Comparison of ENCODE assay signal across 1 cellular context in genomic region chr12:121781751-121782615, GRCh38.
A peak's percentile ranks its signal among the peaks of the same experiment; 100 is the strongest.
TF ChIP-seq lines count a peak whose summit lies in the region.

No MANE protein-coding gene starts in this region.

TF ChIP-seq in GM12878, 131 proteins besides CTCF, POLR2A, EP300 and RAD21 (continued from another document and continues in another):
- TF ChIP-seq MAX (IDR thresholded peaks at IDR 0.05; ENCODE audit: low read depth, low read length) (no peak), ESRRA (IDR thresholded peaks at IDR 0.05; ENCODE audit: low read length) (no peak; the same call in 1 of the 2 replicates), BHLHE40 (IDR thresholded peaks at IDR 0.05; ENCODE audit: borderline replicate concordance in 1 of 2, low read depth in 2 of 2, low read length in 1 of 2) (peak; percentile 55 to 71; a peak in 3 of 4 replicates), BCL3 (IDR thresholded peaks at IDR 0.05; ENCODE audit: borderline replicate concordance, insufficient read depth, low read depth, low read length, poor library complexity, severe bottlenecking) (peak; percentile 60), NR2C2 (IDR thresholded peaks at IDR 0.05; ENCODE audit: borderline replicate concordance, control insufficient read depth, insufficient read length, low read depth) (no peak), ATF7 (IDR thresholded peaks at IDR 0.05; ENCODE audit: low read depth) (no peak), NKRF (conservative IDR thresholded peaks at IDR 0.05) (no peak), NFYA (IDR thresholded peaks at IDR 0.05; ENCODE audit: borderline replicate concordance, low read depth, low read length) (no peak), SMAD1 (IDR thresholded peaks at IDR 0.05; ENCODE audit: low read depth, partially characterized antibody) (no peak), SIX5 (IDR thresholded peaks at IDR 0.05; ENCODE audit: low read depth, low read length, severe bottlenecking) (peak; percentile 18), IRF4 (IDR thresholded peaks at IDR 0.05; ENCODE audit: low read depth, low read length) (no peak), RUNX3 (IDR thresholded peaks at IDR 0.05; ENCODE audit: low read length) (peak; percentile 70), TCF3 (IDR thresholded peaks at IDR 0.05; ENCODE audit: borderline replicate concordance, insufficient read depth, low read depth, low read length) (peak; percentile 89; the same call in 1 of the 2 replicates), SUZ12 (IDR thresholded peaks at IDR 0.05; ENCODE audit: unreplicated experiment) (no peak), ZZZ3 (IDR thresholded peaks at IDR 0.05; ENCODE audit: control insufficient read depth, insufficient read length, low read depth) (no peak), IKZF2 (IDR thresholded peaks at IDR 0.05) (peak; percentile 62 to 74; a peak in 3 of 4 replicates), ZNF592 (IDR thresholded peaks at IDR 0.05) (no peak), TAF1 (IDR thresholded peaks at IDR 0.05; ENCODE audit: borderline replicate concordance, low read depth, low read length) (no peak), USF2 (IDR thresholded peaks at IDR 0.05; ENCODE audit: borderline replicate concordance, low read depth, low read length) (no peak), JUNB (IDR thresholded peaks at IDR 0.05) (0 out of 2 replicates have a peak, but pooled peaks have one; percentile 6), EED (IDR thresholded peaks at IDR 0.05; ENCODE audit: low read depth) (peak; percentile 80), HDGF (IDR thresholded peaks at IDR 0.05) (no peak), ZNF217 (IDR thresholded peaks at IDR 0.05) (no peak), TCF12 (IDR thresholded peaks at IDR 0.05; ENCODE audit: low read depth, low read length) (peak; percentile 94), MEF2A (IDR thresholded peaks at IDR 0.05; ENCODE audit: insufficient read depth, low read depth, low read length) (0 out of 2 replicates have a peak, but pooled peaks have one; percentile 24), RB1 (IDR thresholded peaks at IDR 0.05; ENCODE audit: borderline replicate concordance) (no peak), FOXK2 (IDR thresholded peaks at IDR 0.05) (no peak), POU2F2 (IDR thresholded peaks at IDR 0.05; ENCODE audit: borderline replicate concordance, low read depth, low read length) (peak; percentile 47; the same call in 1 of the 3 replicates), PAX8 (IDR thresholded peaks at IDR 0.05) (no peak), SMARCA5 (IDR thresholded peaks at IDR 0.05) (no peak), CBX3 (IDR thresholded peaks at IDR 0.05; ENCODE audit: borderline replicate concordance, low read depth) (no peak), ZBTB40 (IDR thresholded peaks at IDR 0.05; ENCODE audit: borderline replicate concordance) (no peak), JUND (IDR thresholded peaks at IDR 0.05; ENCODE audit: low read depth, low read length) (no peak), MYB (IDR thresholded peaks at IDR 0.05; ENCODE audit: borderline replicate concordance, low read depth, low read length) (no peak), YBX1 (IDR thresholded peaks at IDR 0.05) (no peak), BRCA1 (IDR thresholded peaks at IDR 0.05; ENCODE audit: low read depth, low read length) (no peak)
- TF ChIP-seq, protein P1, sequence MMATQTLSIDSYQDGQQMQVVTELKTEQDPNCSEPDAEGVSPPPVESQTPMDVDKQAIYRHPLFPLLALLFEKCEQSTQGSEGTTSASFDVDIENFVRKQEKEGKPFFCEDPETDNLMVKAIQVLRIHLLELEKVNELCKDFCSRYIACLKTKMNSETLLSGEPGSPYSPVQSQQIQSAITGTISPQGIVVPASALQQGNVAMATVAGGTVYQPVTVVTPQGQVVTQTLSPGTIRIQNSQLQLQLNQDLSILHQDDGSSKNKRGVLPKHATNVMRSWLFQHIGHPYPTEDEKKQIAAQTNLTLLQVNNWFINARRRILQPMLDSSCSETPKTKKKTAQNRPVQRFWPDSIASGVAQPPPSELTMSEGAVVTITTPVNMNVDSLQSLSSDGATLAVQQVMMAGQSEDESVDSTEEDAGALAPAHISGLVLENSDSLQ (IDR thresholded peaks at IDR 0.05), result peak; percentile 34; the same call in 1 of the 2 replicates
- TF ChIP-seq, protein P2, sequence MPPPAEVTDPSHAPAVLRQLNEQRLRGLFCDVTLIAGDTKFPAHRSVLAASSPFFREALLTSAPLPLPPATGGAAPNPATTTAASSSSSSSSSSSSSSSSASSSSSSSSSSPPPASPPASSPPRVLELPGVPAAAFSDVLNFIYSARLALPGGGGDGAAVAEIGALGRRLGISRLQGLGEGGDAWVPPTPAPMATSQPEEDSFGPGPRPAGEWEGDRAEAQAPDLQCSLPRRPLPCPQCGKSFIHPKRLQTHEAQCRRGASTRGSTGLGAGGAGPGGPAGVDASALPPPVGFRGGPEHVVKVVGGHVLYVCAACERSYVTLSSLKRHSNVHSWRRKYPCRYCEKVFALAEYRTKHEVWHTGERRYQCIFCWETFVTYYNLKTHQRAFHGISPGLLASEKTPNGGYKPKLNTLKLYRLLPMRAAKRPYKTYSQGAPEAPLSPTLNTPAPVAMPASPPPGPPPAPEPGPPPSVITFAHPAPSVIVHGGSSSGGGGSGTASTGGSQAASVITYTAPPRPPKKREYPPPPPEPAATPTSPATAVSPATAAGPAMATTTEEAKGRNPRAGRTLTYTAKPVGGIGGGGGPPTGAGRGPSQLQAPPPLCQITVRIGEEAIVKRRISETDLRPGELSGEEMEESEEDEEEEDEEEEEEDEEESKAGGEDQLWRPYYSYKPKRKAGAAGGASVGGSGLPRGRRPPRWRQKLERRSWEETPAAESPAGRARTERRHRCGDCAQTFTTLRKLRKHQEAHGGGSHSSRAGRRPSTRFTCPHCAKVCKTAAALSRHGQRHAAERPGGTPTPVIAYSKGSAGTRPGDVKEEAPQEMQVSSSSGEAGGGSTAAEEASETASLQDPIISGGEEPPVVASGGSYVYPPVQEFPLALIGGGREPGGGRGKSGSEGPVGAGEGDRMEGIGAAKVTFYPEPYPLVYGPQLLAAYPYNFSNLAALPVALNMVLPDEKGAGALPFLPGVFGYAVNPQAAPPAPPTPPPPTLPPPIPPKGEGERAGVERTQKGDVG (CRISPR knock-in tag; IDR thresholded peaks at IDR 0.05), result no peak
- TF ChIP-seq, protein P3, sequence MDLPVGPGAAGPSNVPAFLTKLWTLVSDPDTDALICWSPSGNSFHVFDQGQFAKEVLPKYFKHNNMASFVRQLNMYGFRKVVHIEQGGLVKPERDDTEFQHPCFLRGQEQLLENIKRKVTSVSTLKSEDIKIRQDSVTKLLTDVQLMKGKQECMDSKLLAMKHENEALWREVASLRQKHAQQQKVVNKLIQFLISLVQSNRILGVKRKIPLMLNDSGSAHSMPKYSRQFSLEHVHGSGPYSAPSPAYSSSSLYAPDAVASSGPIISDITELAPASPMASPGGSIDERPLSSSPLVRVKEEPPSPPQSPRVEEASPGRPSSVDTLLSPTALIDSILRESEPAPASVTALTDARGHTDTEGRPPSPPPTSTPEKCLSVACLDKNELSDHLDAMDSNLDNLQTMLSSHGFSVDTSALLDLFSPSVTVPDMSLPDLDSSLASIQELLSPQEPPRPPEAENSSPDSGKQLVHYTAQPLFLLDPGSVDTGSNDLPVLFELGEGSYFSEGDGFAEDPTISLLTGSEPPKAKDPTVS (IDR thresholded peaks at IDR 0.05; ENCODE audit: low read depth, low read length), result no peak
- TF ChIP-seq, protein P4, sequence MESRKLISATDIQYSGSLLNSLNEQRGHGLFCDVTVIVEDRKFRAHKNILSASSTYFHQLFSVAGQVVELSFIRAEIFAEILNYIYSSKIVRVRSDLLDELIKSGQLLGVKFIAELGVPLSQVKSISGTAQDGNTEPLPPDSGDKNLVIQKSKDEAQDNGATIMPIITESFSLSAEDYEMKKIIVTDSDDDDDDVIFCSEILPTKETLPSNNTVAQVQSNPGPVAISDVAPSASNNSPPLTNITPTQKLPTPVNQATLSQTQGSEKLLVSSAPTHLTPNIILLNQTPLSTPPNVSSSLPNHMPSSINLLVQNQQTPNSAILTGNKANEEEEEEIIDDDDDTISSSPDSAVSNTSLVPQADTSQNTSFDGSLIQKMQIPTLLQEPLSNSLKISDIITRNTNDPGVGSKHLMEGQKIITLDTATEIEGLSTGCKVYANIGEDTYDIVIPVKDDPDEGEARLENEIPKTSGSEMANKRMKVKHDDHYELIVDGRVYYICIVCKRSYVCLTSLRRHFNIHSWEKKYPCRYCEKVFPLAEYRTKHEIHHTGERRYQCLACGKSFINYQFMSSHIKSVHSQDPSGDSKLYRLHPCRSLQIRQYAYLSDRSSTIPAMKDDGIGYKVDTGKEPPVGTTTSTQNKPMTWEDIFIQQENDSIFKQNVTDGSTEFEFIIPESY (IDR thresholded peaks at IDR 0.05), result no peak
